Comparison of ENCODE assay signal across 12 cellular contexts in genomic region chr7:139105037-139105382, GRCh38. TPM values are rescaled to one million over a fixed set of nuclear protein-coding genes. Genes with fewer than 3 reads are reported as not detected.
DNase-seq lines count a peak whose midpoint lies in the region; TF ChIP-seq lines count a peak whose summit lies in the region.
"Had no signal": no experiment of that assay in that cellular context is flagged by ENCODE, and none has a peak within 500 bp of the region (broad histone marks: within the 10 kb centered on the region; RNA-seq: fewer than 3 reads in every experiment).

No MANE protein-coding gene starts in this region.

- peak overlapping the region; percentile 91 for H3K4me3 Mint-ChIP-seq in activated naive CD4-positive, alpha-beta T cell treated with anti-CD3 and anti-CD28 coated beads, Interleukin-2, amount 10 ng/mL, durations not matched to agents 7 days and 5 days

- no peak for TF ChIP-seq CTCF in RWPE1 (conservative IDR thresholded peaks at IDR 0.05; ENCODE audit: low read depth)

- no peaks in the 10 kb centered on the region for H3K9me3 Mint-ChIP-seq in activated naive CD4-positive, alpha-beta T cell treated with anti-CD3 and anti-CD28 coated beads, Interleukin-2, amount 10 ng/mL, durations not matched to agents 7 days and 5 days

- POLR2A ChIA-PET in RWPE1 (lab: Yijun Ruan, JAX; ENCODE audit: low non-redundant PET), result no interaction called here

- H3K36me3 ChIP-seq in effector memory CD4-positive, alpha-beta T cell (ENCODE audit: control insufficient read depth, insufficient read depth, low read length), result peaks cover 12% of the 10 kb centered on the region
- peaks cover 4% of the 10 kb centered on the region for H3K36me3 ChIP-seq in thymus (ENCODE audit: control insufficient read depth, insufficient read depth)

- peaks cover 35% of the 10 kb centered on the region for H3K4me1 Mint-ChIP-seq in activated naive CD4-positive, alpha-beta T cell treated with anti-CD3 and anti-CD28 coated beads, Interleukin-2, amount 10 ng/mL, durations not matched to agents 7 days and 5 days

- WGBS in thymus, result 31% methylated on average over 5 of the region's 5 CpGs

- H3K4me1 ChIP-seq in effector memory CD4-positive, alpha-beta T cell (ENCODE audit: control insufficient read depth, insufficient read depth, low read length, poor library complexity, severe bottlenecking), result peaks cover 17% of the 10 kb centered on the region
- H3K4me1 ChIP-seq in thymus (ENCODE audit: control insufficient read depth, insufficient read depth, low read length), result peaks cover 11% of the 10 kb centered on the region
- H3K4me1 ChIP-seq: BE2C had no signal

- CTCF ChIA-PET in activated naive CD4-positive, alpha-beta T cell treated with anti-CD3 and anti-CD28 coated beads, Interleukin-2, amount 10 ng/mL, durations not matched to agents 7 days and 5 days (lab: Charles Lee), result interaction anchor here (1.5 to 3.6 kb wide), 2 partner anchors 11 to 30 kb away, joined by 4 to 23 read pairs; no protein-coding TSS in a partner anchor
- CTCF ChIA-PET in RWPE1 (lab: Yijun Ruan, JAX), result no interaction called here

- H3K27me3 Mint-ChIP-seq in activated naive CD4-positive, alpha-beta T cell treated with anti-CD3 and anti-CD28 coated beads, Interleukin-2, amount 10 ng/mL, durations not matched to agents 7 days and 5 days, result no peaks in the 10 kb centered on the region

- no peaks in the 10 kb centered on the region for H3K27me3 ChIP-seq in effector memory CD4-positive, alpha-beta T cell (replicated peaks; ENCODE audit: control insufficient read depth, insufficient read depth, low read length, poor library complexity, severe bottlenecking)
- H3K27me3 ChIP-seq in thymus (ENCODE audit: control insufficient read depth, insufficient read depth), result no peaks in the 10 kb centered on the region
- H3K27me3 ChIP-seq: BE2C had no signal

- no peaks in the 10 kb centered on the region for H3K9me3 ChIP-seq in effector memory CD4-positive, alpha-beta T cell (ENCODE audit: control insufficient read depth, low read length)
- no peaks in the 10 kb centered on the region for H3K9me3 ChIP-seq in thymus (ENCODE audit: control insufficient read depth)
- H3K9me3 ChIP-seq: BE2C had no signal

- no peak for DNase-seq in activated naive CD4-positive, alpha-beta T cell treated with anti-CD3 and anti-CD28 coated beads, Interleukin-2, amount 10 ng/mL, durations not matched to agents 7 days and 5 days
- DNase-seq in activated naive CD4-positive, alpha-beta T cell treated with Interleukin-2 at 50 U/mL for 16 hours, result no peak
- DNase-seq in RWPE1 (ENCODE audit: low spot score), result no peak
- DNase-seq in effector memory CD4-positive, alpha-beta T cell, result no peak
- DNase-seq in DMS153 (lab: John Stamatoyannopoulos, UW), result no peak
- no peak for DNase-seq in stimulated activated CD4-positive, alpha-beta T cell treated with anti-CD3 and anti-CD28 coated beads, Interleukin-4, amount 100 ng/mL, for 4 hours
- DNase-seq in NCI-H226, result no peak
- DNase-seq: aorta, BE2C, left colon, NCI-H2029 had no signal

- peak overlapping the region; percentile 86 for H3K4me3 ChIP-seq in effector memory CD4-positive, alpha-beta T cell (ENCODE audit: insufficient read depth, low read depth, low read length, poor library complexity, severe bottlenecking)
- H3K4me3 ChIP-seq in thymus (ENCODE audit: low read length), result peak overlapping the region; percentile 68

- peak overlapping the region; percentile 96 for H3K27ac Mint-ChIP-seq in activated naive CD4-positive, alpha-beta T cell treated with anti-CD3 and anti-CD28 coated beads, Interleukin-2, amount 10 ng/mL, durations not matched to agents 7 days and 5 days

- H3K27ac ChIP-seq in RWPE1 (peak overlapping the region; percentile 34), thymus (ENCODE audit: low read depth) (peak overlapping the region; percentile 82)
- H3K27ac ChIP-seq in effector memory CD4-positive, alpha-beta T cell (ENCODE audit: insufficient read depth, low read length, poor library complexity, severe bottlenecking), result peak overlapping the region; percentile 70

- peaks cover 72% of the 10 kb centered on the region for H3K36me3 Mint-ChIP-seq in activated naive CD4-positive, alpha-beta T cell treated with anti-CD3 and anti-CD28 coated beads, Interleukin-2, amount 10 ng/mL, durations not matched to agents 7 days and 5 days

RNA-seq across cellular contexts. Expression of gene ZC3HAV1, which starts 4.5 kb away (rescaled TPM):
- 26.5 TPM for polyA plus RNA-seq in thymus
